In genomic region chr12:42190376-42190775, GRCh38 we compare ENCODE assay signal across 23 cellular contexts. TPM values are rescaled to one million over a fixed set of nuclear protein-coding genes. Genes with fewer than 3 reads are reported as not detected.
DNase-seq lines count a peak whose midpoint lies in the region; ATAC-seq, FAIRE-seq and TF ChIP-seq lines count a peak whose summit lies in the region.
"Had no signal": no experiment of that assay in that cellular context is flagged by ENCODE, and none has a peak within 500 bp of the region (broad histone marks: within the 10 kb centered on the region; RNA-seq: fewer than 3 reads in every experiment).

No MANE protein-coding gene starts in this region.

- peak; percentile 60 for FAIRE-seq in islet of Langerhans (lab: Jason Lieb, UNC)
- FAIRE-seq: A549, D721Med, GM12878, GM19239 had no signal

- H3K27me3 ChIP-seq in CD8-positive, alpha-beta T cell (ENCODE audit: insufficient read depth, low read length): no peaks in the 10 kb centered on the region
- no peaks in the 10 kb centered on the region for H3K27me3 ChIP-seq in Karpas-422 (ENCODE audit: low read length)
- H3K27me3 ChIP-seq: BLaER1 had no signal

- no peak overlapping the region for H3K9ac ChIP-seq in Karpas-422 (ENCODE audit: low read length)
- H3K9ac ChIP-seq: BLaER1 had no signal

- H3K27ac Mint-ChIP-seq in CD8-positive, alpha-beta T cell: peak overlapping the region; percentile 3
- H3K27ac Mint-ChIP-seq: CD4-positive, CD25-positive, alpha-beta regulatory T cell; GM23338; H9; HFFc6 had no signal

- H3K4me2 ChIP-seq in Karpas-422 (ENCODE audit: low read depth, low read length, poor library complexity, severe bottlenecking): no peak overlapping the region
- H3K4me2 ChIP-seq: BLaER1, GM23338 had no signal

- H3K36me3 ChIP-seq in CD8-positive, alpha-beta T cell (ENCODE audit: insufficient read depth, low read length): peaks cover 8% of the 10 kb centered on the region
- H3K36me3 ChIP-seq in Karpas-422 (ENCODE audit: insufficient read depth, low read length): peaks cover 27% of the 10 kb centered on the region

- peaks cover 82% of the 10 kb centered on the region for H3K79me2 ChIP-seq in Karpas-422 (ENCODE audit: low read length)

- intact Hi-C loops in CD8-positive, alpha-beta T cell (cut with DNase I, micrococcal nuclease): no loop called here

- no peaks in the 10 kb centered on the region for H4K20me1 ChIP-seq in Karpas-422 (ENCODE audit: insufficient read depth, low read depth, low read length)

- no peaks in the 10 kb centered on the region for H3K9me3 ChIP-seq in CD8-positive, alpha-beta T cell (ENCODE audit: low read length)
- no peaks in the 10 kb centered on the region for H3K9me3 ChIP-seq in Karpas-422 (ENCODE audit: low read length)
- H3K9me3 ChIP-seq: A549, BLaER1 had no signal

- H3K9me3 Mint-ChIP-seq in CD8-positive, alpha-beta T cell: no peaks in the 10 kb centered on the region
- H3K9me3 Mint-ChIP-seq: CD4-positive, CD25-positive, alpha-beta regulatory T cell; CD8-positive, alpha-beta memory T cell; GM23338; H9; HFFc6 had no signal

- H2AFZ ChIP-seq in Karpas-422 (ENCODE audit: low read length): no peak overlapping the region
- H2AFZ ChIP-seq: GM23338 had no signal

- peaks cover 7% of the 10 kb centered on the region for H3K4me1 Mint-ChIP-seq in CD8-positive, alpha-beta T cell (ENCODE audit: low read depth)
- H3K4me1 Mint-ChIP-seq: GM23338, H9 had no signal

- H3K4me1 ChIP-seq in CD8-positive, alpha-beta T cell (ENCODE audit: insufficient read depth, low read length): no peaks in the 10 kb centered on the region
- H3K4me1 ChIP-seq in Karpas-422 (ENCODE audit: low read length): peaks cover 51% of the 10 kb centered on the region
- H3K4me1 ChIP-seq: BLaER1 had no signal

- no peak overlapping the region for H3K27ac ChIP-seq in CD8-positive, alpha-beta T cell (ENCODE audit: low read depth, low read length)
- H3K27ac ChIP-seq in Karpas-422 (ENCODE audit: low read length): peak overlapping the region; percentile 41
- H3K27ac ChIP-seq: A549, BLaER1, C4-2B had no signal

- peaks cover 42% of the 10 kb centered on the region for H3K36me3 Mint-ChIP-seq in CD8-positive, alpha-beta T cell

- H3K9me2 ChIP-seq in Karpas-422 (replicated peaks; ENCODE audit: insufficient read depth, low read length): no peaks in the 10 kb centered on the region

- H3K4me3 Mint-ChIP-seq in CD8-positive, alpha-beta T cell: no peak overlapping the region
- H3K4me3 Mint-ChIP-seq: CD4-positive, CD25-positive, alpha-beta regulatory T cell; CD8-positive, alpha-beta memory T cell; GM23338; H9; HFFc6 had no signal

- CTCF ChIA-PET in CD8-positive, alpha-beta T cell (lab: Charles Lee): no interaction called here

- H3K4me3 ChIP-seq in CD8-positive, alpha-beta T cell (ENCODE audit: low read depth, low read length): no peak overlapping the region
- no peak overlapping the region for H3K4me3 ChIP-seq in Karpas-422 (ENCODE audit: low read length)
- H3K4me3 ChIP-seq: A549, BLaER1, GM12878, GM23338 had no signal

- DNase-seq in CD8-positive, alpha-beta T cell: no peak
- DNase-seq in Karpas-422 (no peak), T1000 (lab: John Stamatoyannopoulos, UW) (no peak), Ammon's horn (ENCODE audit: low spot score) (no peak), NCI-H446 (lab: John Stamatoyannopoulos, UW) (no peak), DMS 273 (lab: John Stamatoyannopoulos, UW; ENCODE audit: unreplicated experiment) (no peak)
- DNase-seq: 8988T; ACHN; AML-193; CD4-positive, CD25-positive, alpha-beta regulatory T cell; CD8-positive, alpha-beta memory T cell; DMS79 treated with DMSO at 0.1 percent for 48 hours; H9; HFFc6 had no signal

- no peaks in the 10 kb centered on the region for H3K27me3 Mint-ChIP-seq in CD8-positive, alpha-beta T cell (ENCODE audit: low read depth)
- H3K27me3 Mint-ChIP-seq: CD4-positive, CD25-positive, alpha-beta regulatory T cell; CD8-positive, alpha-beta memory T cell had no signal

- POLR2A ChIA-PET in CD8-positive, alpha-beta T cell (lab: Charles Lee): no interaction called here

- no peak for TF ChIP-seq CTCF in CD8-positive, alpha-beta T cell (IDR thresholded peaks at IDR 0.05)

- no peak for ATAC-seq in CD8-positive, alpha-beta T cell
- ATAC-seq: A549, GM12878, GM23338, HCT116 had no signal

RNA-seq across cellular contexts. Expression of gene GXYLT1, which starts 45.7 kb away (rescaled TPM):
- 1 to 10 TPM; 8.5 to 9.2 TPM for total RNA-seq in CD8-positive, alpha-beta T cell
- 17.1 and 25.9 TPM in 2 replicates for total RNA-seq in Karpas-422 (2014; rRNA removed; shearing (Covaris generic); ENCODE audit: low replicate concordance)

RNA-seq across cellular contexts. Expression of gene YAF2, which starts 47.7 kb away (rescaled TPM):
- 10 to 100 TPM; 59.4 to 65.1 TPM for total RNA-seq in CD8-positive, alpha-beta T cell
- 36.3 and 81.7 TPM in 2 replicates for total RNA-seq in Karpas-422 (2014; rRNA removed; shearing (Covaris generic); ENCODE audit: low replicate concordance)
